In the genomic region with DNA sequence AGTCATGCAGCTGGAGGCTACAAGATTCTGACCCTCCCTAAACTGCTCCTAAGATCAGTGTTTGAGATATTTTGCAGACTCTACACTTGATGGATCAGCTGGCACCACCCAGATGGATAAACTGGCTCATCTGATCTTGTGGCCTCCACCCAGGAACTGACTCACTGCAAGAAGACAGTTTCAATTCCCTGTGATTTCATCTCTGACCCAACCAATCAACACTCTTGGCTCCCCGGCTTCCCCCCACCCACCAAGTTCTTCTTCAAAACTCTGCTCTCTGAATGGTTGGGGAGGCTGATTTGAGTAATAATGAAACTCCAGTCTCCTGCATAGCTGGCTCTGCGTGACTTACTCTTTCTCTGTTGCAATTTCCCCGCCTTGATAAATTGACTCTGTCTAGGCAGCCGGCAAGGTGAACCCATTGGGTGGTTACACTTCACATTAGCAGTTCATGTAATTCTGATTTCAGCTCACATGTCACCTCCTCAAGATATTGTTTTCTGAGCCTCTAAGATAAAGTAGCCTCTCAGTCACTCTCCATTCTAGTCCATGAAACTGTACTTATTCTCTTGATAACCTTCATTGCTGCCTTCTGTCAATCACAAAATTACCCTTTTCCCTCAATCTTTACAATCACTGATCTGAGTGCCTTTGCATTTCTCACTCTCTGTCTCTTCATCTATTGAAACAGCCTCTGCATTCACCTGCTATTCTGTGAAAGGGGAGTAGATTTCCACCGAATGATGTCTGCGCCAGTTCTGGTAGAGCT, we compare ENCODE assay signal across 8 cellular contexts. TPM values are rescaled to one million over a fixed set of nuclear protein-coding genes. Genes with fewer than 3 reads are reported as not detected.
A peak's percentile ranks its signal among the peaks of the same experiment; 100 is the strongest.
DNase-seq lines count a peak whose midpoint lies in the region; ATAC-seq and TF ChIP-seq lines count a peak whose summit lies in the region.

No MANE protein-coding gene starts in this region.

- H3K4me3 ChIP-seq in fibroblast of lung (replicated peaks in 1 of 4; ENCODE audit: control extremely low read depth in 1 of 4, insufficient read depth in 1 of 4, low read depth in 3 of 4, low read length in 4 of 4) (no peak overlapping the region), hepatocyte (no peak overlapping the region)
- no peak overlapping the region for H3K4me3 ChIP-seq in CD8-positive, alpha-beta memory T cell (ENCODE audit: low read length)

- H3K4me1 Mint-ChIP-seq in T-helper 17 cell: no peaks in the 10 kb centered on the region
- H3K4me1 Mint-ChIP-seq in CD8-positive, alpha-beta memory T cell: no peaks in the 10 kb centered on the region

- no peaks in the 10 kb centered on the region for H3K4me1 ChIP-seq in fibroblast of lung (ENCODE audit: control insufficient read depth, extremely low read depth, insufficient read depth, low read length)
- no peaks in the 10 kb centered on the region for H3K4me1 ChIP-seq in hepatocyte (ENCODE audit: insufficient read depth)
- no peaks in the 10 kb centered on the region for H3K4me1 ChIP-seq in CD8-positive, alpha-beta memory T cell (ENCODE audit: insufficient read depth, low read length)

- H3K79me2 ChIP-seq in fibroblast of lung (ENCODE audit: control insufficient read depth, insufficient read depth, low read length) (no peaks in the 10 kb centered on the region), hepatocyte (no peaks in the 10 kb centered on the region)

- WGBS in hepatocyte (ENCODE audit: low lambda C conversion rate, missing lambda C conversion rate): 73% methylated on average over 6 of the region's 6 CpGs

- no peak for TF ChIP-seq CTCF in fibroblast of lung (conservative IDR thresholded peaks at IDR 0.05 in 1 of 2, IDR thresholded peaks at IDR 0.05 in 1 of 2; ENCODE audit: low read depth in 1 of 2, low read length in 2 of 2)
- no peak for TF ChIP-seq CTCF in hepatocyte (IDR thresholded peaks at IDR 0.05; ENCODE audit: poor library complexity)

- no peak overlapping the region for H3K4me3 Mint-ChIP-seq in T-helper 17 cell
- no peak overlapping the region for H3K4me3 Mint-ChIP-seq in CD8-positive, alpha-beta memory T cell

- no peaks in the 10 kb centered on the region for H3K27me3 ChIP-seq in fibroblast of lung (ENCODE audit: control insufficient read depth, insufficient read depth, low read length)
- peaks cover 5% of the 10 kb centered on the region for H3K27me3 ChIP-seq in hepatocyte
- H3K27me3 ChIP-seq in CD8-positive, alpha-beta memory T cell (ENCODE audit: insufficient read depth, low read length, poor library complexity, severe bottlenecking): no peaks in the 10 kb centered on the region

- H3K27ac ChIP-seq in fibroblast of lung (ENCODE audit: insufficient read depth, low read length) (no peak overlapping the region), hepatocyte (no peak overlapping the region)
- no peak overlapping the region for H3K27ac ChIP-seq in CD8-positive, alpha-beta memory T cell (ENCODE audit: low read depth, low read length)

- H3K27me3 Mint-ChIP-seq in T-helper 17 cell: peaks cover 17% of the 10 kb centered on the region
- peaks cover 4 to 18% of the 10 kb centered on the region in 2 donors for H3K27me3 Mint-ChIP-seq in CD8-positive, alpha-beta memory T cell

- H3K9me3 Mint-ChIP-seq in CD8-positive, alpha-beta memory T cell: peaks cover 4 to 8% (median 7%) of the 10 kb centered on the region in 5 donors

- POLR2A ChIA-PET in CD8-positive, alpha-beta memory T cell (lab: Charles Lee): no interaction called here

- H3K27ac Mint-ChIP-seq in T-helper 17 cell: no peak overlapping the region
- H3K27ac Mint-ChIP-seq in CD8-positive, alpha-beta memory T cell: no peak overlapping the region

- CTCF ChIA-PET in CD8-positive, alpha-beta memory T cell (lab: Charles Lee): no interaction called here

- no peaks in the 10 kb centered on the region for H3K9me2 ChIP-seq in hepatocyte (replicated peaks; ENCODE audit: insufficient read depth)

- peaks cover 2% of the 10 kb centered on the region for H3K36me3 Mint-ChIP-seq in T-helper 17 cell (ENCODE audit: low read depth)
- no peaks in the 10 kb centered on the region for H3K36me3 Mint-ChIP-seq in CD8-positive, alpha-beta memory T cell

- DNase-seq in GM04503 (ENCODE audit: low read depth) (peak; percentile 64), T-helper 17 cell (no peak), fibroblast of lung (ENCODE audit: low read depth in 2 of 2) (peak; percentile 48 to 71), NCI-H1930 (lab: John Stamatoyannopoulos, UW) (no peak), hepatocyte (ENCODE audit: low spot score) (no peak)
- peak; percentile 25 for DNase-seq in stimulated activated CD4-positive, alpha-beta T cell treated with anti-CD3 and anti-CD28 coated beads, Interleukin-12 subunit alpha, Interleukin-12 subunit beta, amount 100 ng/mL, for 4 hours
- no peak for DNase-seq in CD8-positive, alpha-beta memory T cell

- no peak overlapping the region for H3K9ac ChIP-seq in fibroblast of lung (ENCODE audit: insufficient read depth, low read length)

- H2AFZ ChIP-seq in fibroblast of lung (ENCODE audit: low read length) (no peak overlapping the region), hepatocyte (no peak overlapping the region)

- no peaks in the 10 kb centered on the region for H4K20me1 ChIP-seq in fibroblast of lung (ENCODE audit: control insufficient read depth, extremely low read depth, insufficient read depth, low read length)
- H4K20me1 ChIP-seq in hepatocyte (ENCODE audit: insufficient read depth, poor library complexity, severe bottlenecking): no peaks in the 10 kb centered on the region

- ATAC-seq in T-helper 17 cell (peak; percentile 52), HG03354 (IDR thresholded peaks at IDR 0.05; ENCODE audit: poor library complexity, severe bottlenecking, unreplicated experiment) (no peak)

- H3K9me3 ChIP-seq in T-helper 17 cell (ENCODE audit: control insufficient read depth, low read length, poor library complexity, severe bottlenecking): peaks cover 2% of the 10 kb centered on the region
- H3K9me3 ChIP-seq in fibroblast of lung (ENCODE audit: control insufficient read depth, insufficient read depth, low read depth, low read length): no peaks in the 10 kb centered on the region
- H3K9me3 ChIP-seq in hepatocyte (ENCODE audit: low read depth): no peaks in the 10 kb centered on the region
- H3K9me3 ChIP-seq in CD8-positive, alpha-beta memory T cell (ENCODE audit: low read length): no peaks in the 10 kb centered on the region

- H3K4me2 ChIP-seq in fibroblast of lung (ENCODE audit: extremely low read depth, insufficient read depth, low read length) (no peak overlapping the region), hepatocyte (no peak overlapping the region)

- H3K36me3 ChIP-seq in fibroblast of lung (ENCODE audit: control insufficient read depth, insufficient read depth, low read length) (no peaks in the 10 kb centered on the region), hepatocyte (replicated peaks; ENCODE audit: insufficient read depth, low read depth) (no peaks in the 10 kb centered on the region)
- H3K36me3 ChIP-seq in CD8-positive, alpha-beta memory T cell (ENCODE audit: insufficient read depth, low read length): no peaks in the 10 kb centered on the region

RNA-seq across cellular contexts. Expression of a gene that starts 9.9 kb away (rescaled TPM):
- not detected for total RNA-seq in T-helper 17 cell
- under 0.01 TPM in 1 of 2 replicates, not detected in the other for total RNA-seq in fibroblast of lung
- polyA plus RNA-seq in fibroblast of lung: not detected in 2 replicates
- polyA plus RNA-seq in fibroblast of lung (2012): not detected in 2 replicates
- not detected in 2 replicates for polyA minus RNA-seq in fibroblast of lung (ENCODE audit: low replicate concordance)
- not detected in 2 replicates for total RNA-seq in hepatocyte
- not detected in 2 replicates for polyA plus RNA-seq in hepatocyte
- 1 to 10 TPM; 1.1 to 1.3 TPM for total RNA-seq in CD8-positive, alpha-beta memory T cell
- not detected for polyA plus RNA-seq in CD8-positive, alpha-beta memory T cell

RNA-seq across cellular contexts. Expression of a gene that starts 24.1 kb away (rescaled TPM):
- total RNA-seq in T-helper 17 cell: under 1 TPM in 1 of 2 donors, not detected in 1; 0.40 TPM
- not detected in 2 replicates for total RNA-seq in fibroblast of lung
- 0.12 TPM in 1 of 2 replicates, not detected in the other for polyA plus RNA-seq in fibroblast of lung
- polyA plus RNA-seq in fibroblast of lung (2012): not detected in 2 replicates
- polyA minus RNA-seq in fibroblast of lung (ENCODE audit: low replicate concordance): not detected in 2 replicates
- total RNA-seq in hepatocyte: not detected in 2 replicates
- polyA plus RNA-seq in hepatocyte: not detected in 2 replicates
- total RNA-seq in CD8-positive, alpha-beta memory T cell: not detected
- polyA plus RNA-seq in CD8-positive, alpha-beta memory T cell: not detected

RNA-seq across cellular contexts. Expression of a gene that starts 33.4 kb away (rescaled TPM):
- total RNA-seq in T-helper 17 cell (1 to 10 TPM in 1 of 2 donors, under 1 TPM in 1; 0.70 to 4.1 TPM), fibroblast of lung (not detected in 2 replicates), hepatocyte (0.24 and 0.53 TPM in 2 replicates)
- polyA plus RNA-seq in fibroblast of lung (0.14 TPM in 1 of 2 replicates, not detected in the other), hepatocyte (1.7 and 2.6 TPM in 2 replicates)
- polyA plus RNA-seq in fibroblast of lung (2012): not detected in 2 replicates
- not detected in 2 replicates for polyA minus RNA-seq in fibroblast of lung (ENCODE audit: low replicate concordance)
- not detected for total RNA-seq in CD8-positive, alpha-beta memory T cell
- not detected for polyA plus RNA-seq in CD8-positive, alpha-beta memory T cell

Comparison
In these comparisons a context has a peak if more than half of its experiments do, and no peak if none do; other contexts are left out.
1. DNase-seq: peak in GM04503 (single experiment), fibroblast of lung (2 of 2) and stimulated activated CD4-positive, alpha-beta T cell treated with anti-CD3 and anti-CD28 coated beads, Interleukin-12 subunit alpha, Interleukin-12 subunit beta, amount 100 ng/mL, for 4 hours (single experiment); none in T-helper 17 cell (0 of 3), NCI-H1930 (0 of 2), hepatocyte (single experiment) and CD8-positive, alpha-beta memory T cell (0 of 5).